ENCODE assay signal across 8 cellular contexts in genomic region chr14:104801284-104802119, GRCh38. TPM values are rescaled to one million over a fixed set of nuclear protein-coding genes. Genes with fewer than 3 reads are reported as not detected.
DNase-seq lines count a peak whose midpoint lies in the region; ATAC-seq and TF ChIP-seq lines count a peak whose summit lies in the region.

No MANE protein-coding gene starts in this region.

- H3K4me1 Mint-ChIP-seq in activated CD8-positive, alpha-beta T cell treated with anti-CD3 and anti-CD28 coated beads, Interleukin-2, amount 10 ng/mL, durations not matched to agents 7 days and 5 days (ENCODE audit: low read depth), result peaks cover 25% of the 10 kb centered on the region
- peaks cover 64% of the 10 kb centered on the region for H3K4me1 Mint-ChIP-seq in stimulated activated memory B cell treated with anti-CD40 and anti-IgM and Interleukin-4, amounts not matched to agents 10 μg/mL and 1 μg/mL and 100 μg/mL, for 72 hours

- peak overlapping the region; percentile 62 for H3K4me3 ChIP-seq in iPS-18a (ENCODE audit: low read length)

- H3K9me3 Mint-ChIP-seq in activated CD8-positive, alpha-beta T cell treated with anti-CD3 and anti-CD28 coated beads, Interleukin-2, amount 10 ng/mL, durations not matched to agents 7 days and 5 days (ENCODE audit: insufficient read depth), result no peaks in the 10 kb centered on the region
- H3K9me3 Mint-ChIP-seq in stimulated activated memory B cell treated with anti-CD40 and anti-IgM and Interleukin-4, amounts not matched to agents 10 μg/mL and 1 μg/mL and 100 μg/mL, for 72 hours, result no peaks in the 10 kb centered on the region

- intact Hi-C loops in head of caudate nucleus (cut with DNase I), result no loop called here

- CTCF ChIA-PET in activated CD8-positive, alpha-beta T cell treated with anti-CD3 and anti-CD28 coated beads, Interleukin-2, amount 10 ng/mL, durations not matched to agents 7 days and 5 days (lab: Charles Lee), result interaction anchor here (0.8 to 2.4 kb wide), 2 partner anchors 17 to 24 kb away, joined by 3 to 12 read pairs; no protein-coding TSS in a partner anchor

- peaks cover 56% of the 10 kb centered on the region for H3K27me3 ChIP-seq in iPS-18a (ENCODE audit: control insufficient read depth, insufficient read depth, low read length)

- POLR2A ChIA-PET in activated CD8-positive, alpha-beta T cell treated with anti-CD3 and anti-CD28 coated beads, Interleukin-2, amount 10 ng/mL, durations not matched to agents 7 days and 5 days (lab: Charles Lee), result interaction anchor here (0.6 to 3.0 kb wide), 3 partner anchors 25 to 49 kb away, joined by 3 to 8 read pairs (median 7); partner anchors contain the start of gene SIVA1

- H3K27me3 Mint-ChIP-seq in activated CD8-positive, alpha-beta T cell treated with anti-CD3 and anti-CD28 coated beads, Interleukin-2, amount 10 ng/mL, durations not matched to agents 7 days and 5 days (ENCODE audit: low read depth), result peaks cover 10% of the 10 kb centered on the region
- H3K27me3 Mint-ChIP-seq in stimulated activated memory B cell treated with anti-CD40 and anti-IgM and Interleukin-4, amounts not matched to agents 10 μg/mL and 1 μg/mL and 100 μg/mL, for 72 hours, result no peaks in the 10 kb centered on the region

- no peak for TF ChIP-seq CTCF in GM10266 (IDR thresholded peaks at IDR 0.05; ENCODE audit: control insufficient read depth, insufficient read depth, low read depth, missing control alignments)

- H3K9me3 ChIP-seq in iPS-18a (ENCODE audit: control insufficient read depth, low read depth, low read length), result no peaks in the 10 kb centered on the region

- peak overlapping the region; percentile 85 for H3K4me3 Mint-ChIP-seq in activated CD8-positive, alpha-beta T cell treated with anti-CD3 and anti-CD28 coated beads, Interleukin-2, amount 10 ng/mL, durations not matched to agents 7 days and 5 days
- H3K4me3 Mint-ChIP-seq in stimulated activated memory B cell treated with anti-CD40 and anti-IgM and Interleukin-4, amounts not matched to agents 10 μg/mL and 1 μg/mL and 100 μg/mL, for 72 hours, result peak overlapping the region; percentile 94

- H3K36me3 Mint-ChIP-seq in activated CD8-positive, alpha-beta T cell treated with anti-CD3 and anti-CD28 coated beads, Interleukin-2, amount 10 ng/mL, durations not matched to agents 7 days and 5 days (ENCODE audit: low read depth), result no peaks in the 10 kb centered on the region
- no peaks in the 10 kb centered on the region for H3K36me3 Mint-ChIP-seq in stimulated activated memory B cell treated with anti-CD40 and anti-IgM and Interleukin-4, amounts not matched to agents 10 μg/mL and 1 μg/mL and 100 μg/mL, for 72 hours

- peak overlapping the region; percentile 78 for H3K27ac Mint-ChIP-seq in activated CD8-positive, alpha-beta T cell treated with anti-CD3 and anti-CD28 coated beads, Interleukin-2, amount 10 ng/mL, durations not matched to agents 7 days and 5 days
- H3K27ac Mint-ChIP-seq in stimulated activated memory B cell treated with anti-CD40 and anti-IgM and Interleukin-4, amounts not matched to agents 10 μg/mL and 1 μg/mL and 100 μg/mL, for 72 hours, result peak overlapping the region; percentile 75

- peaks cover 2% of the 10 kb centered on the region for H3K4me1 ChIP-seq in iPS-18a (ENCODE audit: control insufficient read depth, low read depth, low read length)

- ATAC-seq in activated CD8-positive, alpha-beta T cell treated with anti-CD3 and anti-CD28 coated beads, Interleukin-2, amount 10 ng/mL, durations not matched to agents 7 days and 5 days, result peak; percentile 2
- no peak for ATAC-seq in stimulated activated memory B cell treated with anti-CD40 and anti-IgM and Interleukin-4, amounts not matched to agents 10 μg/mL and 1 μg/mL and 100 μg/mL, for 72 hours

- no peak overlapping the region for H3K9ac ChIP-seq in iPS-18a (ENCODE audit: low read length)

- H3K27ac ChIP-seq in iPS-18a (ENCODE audit: low read length), result no peak overlapping the region

- H3K36me3 ChIP-seq in iPS-18a (ENCODE audit: control insufficient read depth, low read depth, low read length), result no peaks in the 10 kb centered on the region

- DNase-seq in DMS 273 (lab: John Stamatoyannopoulos, UW; ENCODE audit: unreplicated experiment), result peak; percentile 64
- no peak for DNase-seq in DMS 273 treated with DMSO at 0.1 percent for 48 hours (lab: John Stamatoyannopoulos, UW)
- no peak for DNase-seq in activated CD8-positive, alpha-beta T cell treated with anti-CD3 and anti-CD28 coated beads, Interleukin-2, amount 10 ng/mL, durations not matched to agents 7 days and 5 days
- DNase-seq in GM10266 (ENCODE audit: extremely low spot score), result no peak
- no peak for DNase-seq in head of caudate nucleus
- DNase-seq in medulla oblongata (ENCODE audit: extremely low spot score), result no peak

RNA-seq across cellular contexts. Expression of gene ZBTB42, which starts 0.6 kb away (rescaled TPM):
- total RNA-seq in activated CD8-positive, alpha-beta T cell treated with anti-CD3 and anti-CD28 coated beads, Interleukin-2, amount 10 ng/mL, durations not matched to agents 7 days and 5 days, result 1 to 10 TPM; 5.3 TPM

RNA-seq across cellular contexts. Expression of gene AKT1, which starts 6.0 kb away (rescaled TPM):
- total RNA-seq in activated CD8-positive, alpha-beta T cell treated with anti-CD3 and anti-CD28 coated beads, Interleukin-2, amount 10 ng/mL, durations not matched to agents 7 days and 5 days, result 100 to 1,000 TPM; 217 to 222 TPM

RNA-seq across cellular contexts. Expression of gene SIVA1, which starts 48.6 kb away (rescaled TPM):
- total RNA-seq in activated CD8-positive, alpha-beta T cell treated with anti-CD3 and anti-CD28 coated beads, Interleukin-2, amount 10 ng/mL, durations not matched to agents 7 days and 5 days, result 100 to 1,000 TPM; 175 to 186 TPM
